Comparison of ENCODE assay signal across 24 cellular contexts in the genomic region with DNA sequence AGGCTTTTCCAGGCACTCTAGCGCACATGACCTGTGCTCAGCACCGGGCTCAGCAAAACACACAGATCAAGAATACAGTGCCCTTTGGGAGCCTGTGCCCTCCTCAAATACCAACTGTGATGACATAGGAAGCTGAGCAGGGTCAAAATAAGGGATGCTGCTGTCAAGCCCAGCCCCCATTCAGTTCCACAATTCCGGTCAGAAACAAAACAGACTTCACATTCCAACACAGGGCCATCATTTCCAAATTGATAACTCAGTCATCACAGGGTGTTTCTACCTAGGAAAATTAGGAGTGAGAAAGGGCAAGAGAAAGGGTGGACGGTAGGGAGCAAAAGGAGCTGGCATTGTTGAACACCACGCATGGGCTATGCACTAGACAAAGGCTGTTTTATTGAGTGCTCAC.
DNase-seq lines count a peak whose midpoint lies in the region; FAIRE-seq and TF ChIP-seq lines count a peak whose summit lies in the region.
"Had no signal": no experiment of that assay in that cellular context is flagged by ENCODE, and none has a peak within 500 bp of the region (broad histone marks: within the 10 kb centered on the region; RNA-seq: fewer than 3 reads in every experiment).

No MANE protein-coding gene starts in this region.

- H3K9me3 Mint-ChIP-seq in HFFc6 (no peaks in the 10 kb centered on the region), astrocyte (ENCODE audit: unreplicated experiment) (peaks cover 2% of the 10 kb centered on the region)
- H3K9me3 Mint-ChIP-seq: CD8-positive, alpha-beta T cell; central memory CD8-positive, alpha-beta T cell had no signal

- TF ChIP-seq CTCF in HFFc6 (IDR thresholded peaks at IDR 0.05) (no peak), astrocyte (IDR thresholded peaks at IDR 0.05; ENCODE audit: insufficient read depth, low read depth, low read length) (no peak)

- H3K4me1 Mint-ChIP-seq in HFFc6 (ENCODE audit: low read depth) (peaks cover 88% of the 10 kb centered on the region), astrocyte (ENCODE audit: low read depth, unreplicated experiment) (peaks cover 29% of the 10 kb centered on the region)
- H3K4me1 Mint-ChIP-seq: central memory CD8-positive, alpha-beta T cell had no signal

- no peaks in the 10 kb centered on the region for H3K9me3 ChIP-seq in astrocyte (ENCODE audit: insufficient read depth, low read depth, low read length)
- H3K9me3 ChIP-seq: adrenal gland, thoracic aorta had no signal

- H3K36me3 ChIP-seq in astrocyte (ENCODE audit: insufficient read depth, low read length): no peaks in the 10 kb centered on the region
- H3K36me3 ChIP-seq: adrenal gland, thoracic aorta had no signal

- H3K4me3 Mint-ChIP-seq in HFFc6 (no peak overlapping the region; the same call in 1 of the 2 replicates), astrocyte (ENCODE audit: unreplicated experiment) (peak overlapping the region; percentile 47)
- H3K4me3 Mint-ChIP-seq: CD8-positive, alpha-beta T cell; central memory CD8-positive, alpha-beta T cell; IgD-negative memory B cell had no signal

- no peak overlapping the region for H3K9ac ChIP-seq in astrocyte (ENCODE audit: low read length)

- H3K4me2 ChIP-seq in astrocyte (ENCODE audit: low read length): peak overlapping the region; percentile 8

- H3K27me3 Mint-ChIP-seq in HFFc6 (ENCODE audit: insufficient read depth) (no peaks in the 10 kb centered on the region; the same call in 1 of the 2 replicates), astrocyte (ENCODE audit: low read depth, unreplicated experiment) (no peaks in the 10 kb centered on the region)
- H3K27me3 Mint-ChIP-seq: IgD-negative memory B cell had no signal

- H2AFZ ChIP-seq in astrocyte (ENCODE audit: low read depth, low read length): peak overlapping the region; percentile 58

- no peak for DNase-seq in HFFc6
- DNase-seq in astrocyte (ENCODE audit: low read depth): no peak
- DNase-seq in iris pigment epithelial cell (ENCODE audit: low read depth): peak; percentile 50
- peak; percentile 73 for DNase-seq in pons (ENCODE audit: low spot score)
- DNase-seq in NCI-H187 treated with DMSO at 0.1 percent for 48 hours (lab: John Stamatoyannopoulos, UW): no peak
- DNase-seq in NCI-H345 (lab: John Stamatoyannopoulos, UW): no peak
- no peak for DNase-seq in epidermal melanocyte (ENCODE audit: insufficient read length, low spot score)
- no peak for DNase-seq in AG08396 (ENCODE audit: low spot score)
- DNase-seq: activated CD4-positive, alpha-beta T cell treated with anti-CD3 and anti-CD28 coated beads for 4 hours; activated CD8-positive, alpha-beta memory T cell treated with anti-CD3 and anti-CD28 coated beads, Interleukin-2, amount 50 U/mL, for 4 hours; activated effector memory CD4-positive, alpha-beta T cell treated with Interleukin-2 at 50 U/mL for 16 hours; adrenal gland; CD8-positive, alpha-beta T cell; H7; NCI-H1694; NK-92 treated with Interleukin-12 subunit alpha and Interleukin-12 subunit beta, amount 100 ng/mL, for 24 hours; stimulated activated CD4-positive, alpha-beta T cell treated with anti-CD3 and anti-CD28 coated beads, Interleukin-12 subunit alpha, Interleukin-12 subunit beta, amount 100 ng/mL, for 4 hours; stimulated activated CD8-positive, alpha-beta memory T cell treated with anti-CD3 and anti-CD28 coated beads, Interleukin-4, amount 100 ng/mL, for 48 hours had no signal

- H3K27ac ChIP-seq in astrocyte (ENCODE audit: low read depth, low read length): no peak overlapping the region
- H3K27ac ChIP-seq: adrenal gland, HL-60, thoracic aorta had no signal

- H3K4me1 ChIP-seq in astrocyte (ENCODE audit: insufficient read depth, low read length): peaks cover 31% of the 10 kb centered on the region

- H3K79me2 ChIP-seq in astrocyte (ENCODE audit: insufficient read depth, low read length): no peaks in the 10 kb centered on the region

- H3K27ac Mint-ChIP-seq in HFFc6 (peak overlapping the region; percentile 48; the same call in 1 of the 2 replicates), astrocyte (ENCODE audit: unreplicated experiment) (peak overlapping the region; percentile 75)
- H3K27ac Mint-ChIP-seq: CD8-positive, alpha-beta T cell; IgD-negative memory B cell had no signal

- H3K36me3 Mint-ChIP-seq in HFFc6 (ENCODE audit: low read depth) (peaks cover 21% of the 10 kb centered on the region), astrocyte (ENCODE audit: low read depth, unreplicated experiment) (no peaks in the 10 kb centered on the region)
- H3K36me3 Mint-ChIP-seq: CD8-positive, alpha-beta T cell; IgD-negative memory B cell had no signal

- no peaks in the 10 kb centered on the region for H4K20me1 ChIP-seq in astrocyte (ENCODE audit: insufficient read depth, low read length)

- H3K4me3 ChIP-seq in astrocyte (ENCODE audit: insufficient read depth, low read depth, low read length): no peak overlapping the region
- H3K4me3 ChIP-seq: adrenal gland, thoracic aorta had no signal

- no peaks in the 10 kb centered on the region for H3K27me3 ChIP-seq in astrocyte (ENCODE audit: insufficient read depth, low read length)
- H3K27me3 ChIP-seq: adrenal gland had no signal

- FAIRE-seq in astrocyte (lab: Jason Lieb, UNC): no peak
- FAIRE-seq: RCC 7860, TTC549 had no signal

Comparison
In these comparisons a context has a peak if more than half of its experiments do, and no peak if none do; other contexts are left out.
1. DNase-seq: peak in iris pigment epithelial cell (single experiment) and pons (single experiment); none in HFFc6 (single experiment), astrocyte (single experiment), NCI-H187 treated with DMSO at 0.1 percent for 48 hours (single experiment), NCI-H345 (single experiment), epidermal melanocyte (single experiment) and AG08396 (single experiment).